ENCODE assay signal across 1 cellular context in genomic region chr3:194828926-194829325, GRCh38.
TF ChIP-seq lines count a peak whose summit lies in the region.

No MANE protein-coding gene starts in this region.

TF ChIP-seq in H1, 55 proteins besides CTCF, POLR2A, EP300 and RAD21:
- no peak for TF ChIP-seq CEBPB (IDR thresholded peaks at IDR 0.05; ENCODE audit: low read depth, low read length)
- TF ChIP-seq BCL11A (IDR thresholded peaks at IDR 0.05; ENCODE audit: low read depth in 2 of 2, low read length in 2 of 2): no peak
- no peak for TF ChIP-seq GABPA (IDR thresholded peaks at IDR 0.05; ENCODE audit: borderline replicate concordance, insufficient read depth, low read length)
- TF ChIP-seq JUND (IDR thresholded peaks at IDR 0.05; ENCODE audit: low read length): no peak
- TF ChIP-seq RNF2 (IDR thresholded peaks at IDR 0.05; ENCODE audit: borderline replicate concordance, low read depth, low read length, missing control alignments, poor library complexity, severe bottlenecking): no peak
- TF ChIP-seq BACH1 (IDR thresholded peaks at IDR 0.05; ENCODE audit: low read length): no peak
- no peak for TF ChIP-seq POLR2AphosphoS5 (IDR thresholded peaks at IDR 0.05; ENCODE audit: low read depth, low read length)
